In genomic region chr4:38866973-38867477, GRCh38 we compare ENCODE assay signal across 8 cellular contexts. TPM values are rescaled to one million over a fixed set of nuclear protein-coding genes. Genes with fewer than 3 reads are reported as not detected.
DNase-seq lines count a peak whose midpoint lies in the region; ATAC-seq, FAIRE-seq and TF ChIP-seq lines count a peak whose summit lies in the region.

No MANE protein-coding gene starts in this region.

- no peak overlapping the region for H4K5ac ChIP-seq in H1 (ENCODE audit: insufficient read length, low read depth, low read length)

- CTCF ChIA-PET in H1 (lab: Charles Lee; ENCODE audit: partially characterized antibody) = interaction anchor here (1.6 kb wide), 1 partner anchor 34 kb away, joined by 3 read pairs; no protein-coding TSS in a partner anchor

- TF ChIP-seq POLR2A in H1 (IDR thresholded peaks at IDR 0.05; ENCODE audit: control extremely low read depth in 1 of 2, low read depth in 2 of 2, low read length in 2 of 2) = peak in 1 of 2 experiments; percentile 33; a peak in 1 of 3 replicates

- no peak overlapping the region for H3K23ac ChIP-seq in H1 (ENCODE audit: insufficient read length)

- H3K27ac ChIP-seq in KMS-11 (no peak overlapping the region), H1 (ENCODE audit: low read depth, low read length) (no peak overlapping the region), pancreas (peak overlapping the region; percentile 58 to 95 (median 82))

- H3K79me2 ChIP-seq in KMS-11 (ENCODE audit: insufficient read depth, low read depth) (no peaks in the 10 kb centered on the region), H1 (ENCODE audit: control insufficient read depth in 1 of 2, insufficient read depth in 2 of 2, low read length in 2 of 2) (no peaks in the 10 kb centered on the region)

- H3K4me1 ChIP-seq in KMS-11 (ENCODE audit: low read depth, poor library complexity, severe bottlenecking) (no peaks in the 10 kb centered on the region), H1 (replicated peaks in 1 of 4; ENCODE audit: control insufficient read depth in 3 of 4, insufficient read depth in 4 of 4, low read length in 3 of 4) (peaks cover 3 to 11% (median 6%) of the 10 kb centered on the region in 4 experiments; a peak in 6 of 7 replicates), pancreas (peaks cover 5 to 23% (median 9%) of the 10 kb centered on the region in 3 donors)

- peak overlapping the region; percentile 9; the same call in 1 of the 2 replicates for H3K18ac ChIP-seq in H1 (ENCODE audit: extremely low read depth, low read length)

- WGBS in H1 (ENCODE audit: extremely low coverage in 1 of 2, insufficient coverage in 1 of 2, insufficient read length in 1 of 2, insufficient replicate concordance in 2 of 2, low coverage in 1 of 2, low lambda C conversion rate in 2 of 2, missing lambda C conversion rate in 1 of 2), 2 experiments = 61% methylated on average over 11 of the region's 11 CpGs; no CpG with 5 or more reads in 1 of the 2 experiments
- WGBS in pancreas, 2 donors = 39% methylated on average over 11 of the region's 11 CpGs

- H3K9me3 ChIP-seq in H1 (ENCODE audit: insufficient read depth in 2 of 2, low read depth in 1 of 2, low read length in 1 of 2) (no peaks in the 10 kb centered on the region), pancreas (no peaks in the 10 kb centered on the region)

- peak overlapping the region; percentile 70 for H2AFZ ChIP-seq in KMS-11 (ENCODE audit: low read depth)
- H2AFZ ChIP-seq in H1 (ENCODE audit: low read length) = peak overlapping the region; percentile 95

- H3K56ac ChIP-seq in H1 (replicated peaks; ENCODE audit: insufficient read length, low read depth, low read length) = no peak overlapping the region

- H3K4ac ChIP-seq in H1 (replicated peaks; ENCODE audit: insufficient read length, low read depth, low read length) = no peak overlapping the region

- no peak overlapping the region for H2BK120ac ChIP-seq in H1 (replicated peaks; ENCODE audit: low read depth, low read length)

- peak overlapping the region; percentile 62 for H2BK12ac ChIP-seq in H1 (ENCODE audit: low read depth, low read length)

- TF ChIP-seq EP300 in H1 (IDR thresholded peaks at IDR 0.05; ENCODE audit: borderline replicate concordance in 1 of 2, low read depth in 2 of 2, low read length in 2 of 2) = no peak

- no peak overlapping the region for H3K14ac ChIP-seq in H1 (ENCODE audit: insufficient read length)

- H3K4me3 ChIP-seq in KMS-11 (IDR thresholded peaks at IDR 0.05; ENCODE audit: insufficient read depth, low read depth, low read length) (no peak overlapping the region), H1 (ENCODE audit: extremely low read depth in 1 of 4, insufficient read depth in 2 of 4, low read depth in 3 of 4, low read length in 4 of 4) (peak overlapping the region; percentile 34 to 68 (median 62)), pancreas (peak overlapping the region; percentile 23 to 83 (median 76))

- DNase-seq in H1 (ENCODE audit: low read depth in 1 of 2, low spot score in 2 of 2) (no peak), pancreas (no peak), urothelium cell line (ENCODE audit: low spot score) (no peak)
- no peak for DNase-seq in stimulated activated naive CD4-positive, alpha-beta T cell treated with Interleukin-2 at 50 U/mL for 16 hours (lab: John Stamatoyannopoulos, UW)

- no peak overlapping the region for H3K9ac ChIP-seq in KMS-11
- peak overlapping the region in 3 of 4 experiments; percentile 29 to 44 (median 38); a peak in 6 of 7 replicates for H3K9ac ChIP-seq in H1 (replicated peaks in 1 of 4; ENCODE audit: extremely low read depth in 1 of 4, low read depth in 3 of 4, low read length in 3 of 4)

- H3K27me3 ChIP-seq in KMS-11 (ENCODE audit: insufficient read depth, low read depth) (no peaks in the 10 kb centered on the region), H1 (replicated peaks in 1 of 4; ENCODE audit: control insufficient read depth in 3 of 4, extremely low read depth in 1 of 4, insufficient read depth in 3 of 4, low read length in 3 of 4) (peaks cover 0 to 4% (median 0%) of the 10 kb centered on the region in 4 experiments; a peak in 2 of 7 replicates), pancreas (no peaks in the 10 kb centered on the region)

- H4K20me1 ChIP-seq in KMS-11 (ENCODE audit: insufficient read depth) = no peaks in the 10 kb centered on the region
- H4K20me1 ChIP-seq in H1 (replicated peaks in 1 of 2; ENCODE audit: control insufficient read depth in 1 of 2, insufficient read depth in 2 of 2, low read length in 2 of 2) = peaks cover 0 to 3% of the 10 kb centered on the region in 2 experiments

- H2BK15ac ChIP-seq in H1 (ENCODE audit: low read length) = 0 out of 2 replicates have a peak overlapping the region, but pooled peaks have one; percentile 40

- no peak overlapping the region for H4K91ac ChIP-seq in H1 (replicated peaks; ENCODE audit: insufficient read length, low read length)

- no peak for TF ChIP-seq CTCF in KMS-11 (conservative IDR thresholded peaks at IDR 0.05; ENCODE audit: low read depth, low read length)
- no peak for TF ChIP-seq CTCF in H1 (IDR thresholded peaks at IDR 0.05; ENCODE audit: control extremely low read depth in 1 of 3, insufficient read depth in 1 of 3, low read depth in 1 of 3, low read length in 3 of 3)
- no peak for TF ChIP-seq CTCF in pancreas (IDR thresholded peaks at IDR 0.05)

- peak; percentile 29 for ATAC-seq in GM18498 (IDR thresholded peaks at IDR 0.05; ENCODE audit: unreplicated experiment)
- no peak for ATAC-seq in pancreas
- no peak for ATAC-seq in GM18519 (IDR thresholded peaks at IDR 0.05; ENCODE audit: low FRiP score, unreplicated experiment)
- no peak for ATAC-seq in GM18873 (IDR thresholded peaks at IDR 0.05; ENCODE audit: low FRiP score, unreplicated experiment)

- intact Hi-C loops in pancreas (cut with DNase I) = loop anchor here in 1 of 3 donors (10.0 kb wide), 1 partner anchor 102 kb away; no protein-coding TSS in a partner anchor

- H3K23me2 ChIP-seq in H1 (ENCODE audit: low read depth, low read length) = peaks cover 11% of the 10 kb centered on the region; the same call in 1 of the 2 replicates

- peak overlapping the region; percentile 37; the same call in 1 of the 2 replicates for H3K4me2 ChIP-seq in KMS-11
- H3K4me2 ChIP-seq in H1 (ENCODE audit: insufficient read depth in 1 of 2, low read depth in 2 of 2, low read length in 2 of 2) = peak overlapping the region; percentile 72 to 90

- H3K36me3 ChIP-seq in KMS-11 (ENCODE audit: insufficient read depth) (no peaks in the 10 kb centered on the region), H1 (ENCODE audit: control insufficient read depth in 2 of 4, insufficient read depth in 4 of 4, low read length in 3 of 4) (peaks cover 0 to 2% (median 0%) of the 10 kb centered on the region in 4 experiments; a peak in 1 of 8 replicates), pancreas (no peaks in the 10 kb centered on the region)

- H2BK20ac ChIP-seq in H1 (ENCODE audit: low read length) = no peak overlapping the region

- no peak overlapping the region for H2AK5ac ChIP-seq in H1 (ENCODE audit: low read depth, low read length)

- H4K8ac ChIP-seq in H1 (ENCODE audit: extremely low read depth, insufficient read depth, low read length) = no peak overlapping the region

- TF ChIP-seq RAD21 in H1 (IDR thresholded peaks at IDR 0.05 in 1 of 2, conservative IDR thresholded peaks at IDR 0.05 in 1 of 2; ENCODE audit: low read depth in 2 of 2, low read length in 2 of 2) = no peak

- FAIRE-seq in H1 (lab: Jason Lieb, UNC) (peak; percentile 32), pancreas (lab: Jason Lieb, UNC) (no peak), urothelium cell line (lab: Jason Lieb, UNC) (no peak)

- H3K79me1 ChIP-seq in H1 (ENCODE audit: low read depth, low read length) = peaks cover 2% of the 10 kb centered on the region; the same call in 1 of the 2 replicates

- POLR2A ChIA-PET in H1 (lab: Charles Lee; ENCODE audit: partially characterized antibody) = no interaction called here

- no peak overlapping the region for H2BK5ac ChIP-seq in H1 (ENCODE audit: low read depth, low read length)

TF ChIP-seq in H1, 55 proteins besides CTCF, POLR2A, EP300 and RAD21:
- TF ChIP-seq E2F6 (IDR thresholded peaks at IDR 0.05) (no peak), ASH2L (IDR thresholded peaks at IDR 0.05; ENCODE audit: low read length) (peak; percentile 22), KDM1A (IDR thresholded peaks at IDR 0.05; ENCODE audit: borderline replicate concordance, low read length) (no peak), HDAC2 (IDR thresholded peaks at IDR 0.05; ENCODE audit: borderline replicate concordance in 1 of 2, low read depth in 2 of 2, low read length in 2 of 2) (no peak)

RNA-seq across cellular contexts. Expression of gene FAM114A1, which starts 0.6 kb away (rescaled TPM):
- total RNA-seq in H1 (2021; fragmentation: NEBNext Ultra II Directional; extraction: Animal tissue kit (Norgen Biotek cat#: 25700)) = 11.5 and 12.0 TPM in 2 replicates
- polyA plus RNA-seq in H1 (2011; rRNA removed) = 9.5 and 10.6 TPM in 2 replicates
- 11.9 TPM for polyA plus RNA-seq in H1 (2011; cell fraction: cytosol; rRNA removed)
- polyA plus RNA-seq in H1 (2011; cell fraction: nucleus; rRNA removed) = 7.9 TPM
- polyA plus RNA-seq in H1 (2012, experiment 1 of 2) = 8.5 to 12.9 TPM (median 9.0 TPM) in 4 replicates
- polyA plus RNA-seq in H1 (2012, experiment 2 of 2) = 1.3 TPM
- 10.7 TPM for polyA plus RNA-seq in H1 (2013, experiment 1 of 2)
- 10.4 TPM for polyA plus RNA-seq in H1 (2013, experiment 2 of 2)
- polyA minus RNA-seq in H1 (2011; rRNA and poly(A)+ RNA removed) = 13.3 and 13.9 TPM in 2 replicates
- polyA minus RNA-seq in H1 (2011; cell fraction: cytosol; rRNA and poly(A)+ RNA removed) = 6.3 TPM
- 13.0 TPM for polyA minus RNA-seq in H1 (2011; cell fraction: nucleus; rRNA and poly(A)+ RNA removed)
- total RNA-seq in pancreas = 10 to 100 TPM; 18.0 to 42.8 (median 21.9) TPM
- polyA plus RNA-seq in pancreas = 1 to 10 TPM; 8.0 to 8.2 TPM

RNA-seq across cellular contexts. Expression of gene TLR6, which starts 10.4 kb away (rescaled TPM):
- total RNA-seq in H1 (2021; fragmentation: NEBNext Ultra II Directional; extraction: Animal tissue kit (Norgen Biotek cat#: 25700)) = 0.08 and 0.09 TPM in 2 replicates
- 0.02 TPM in 1 of 2 replicates, not detected in the other for polyA plus RNA-seq in H1 (2011; rRNA removed)
- polyA plus RNA-seq in H1 (2011; cell fraction: cytosol; rRNA removed) = 0.03 TPM
- polyA plus RNA-seq in H1 (2011; cell fraction: nucleus; rRNA removed) = 0.03 TPM
- polyA plus RNA-seq in H1 (2012, experiment 1 of 2) = 0.04 to 0.05 TPM (median 0.04 TPM) in 3 of 4 replicates, not detected in the other
- not detected for polyA plus RNA-seq in H1 (2012, experiment 2 of 2)
- 0.22 TPM for polyA plus RNA-seq in H1 (2013, experiment 1 of 2)
- 0.11 TPM for polyA plus RNA-seq in H1 (2013, experiment 2 of 2)
- polyA minus RNA-seq in H1 (2011; rRNA and poly(A)+ RNA removed) = 0.02 and 0.16 TPM in 2 replicates
- polyA minus RNA-seq in H1 (2011; cell fraction: cytosol; rRNA and poly(A)+ RNA removed) = not detected
- not detected for polyA minus RNA-seq in H1 (2011; cell fraction: nucleus; rRNA and poly(A)+ RNA removed)
- total RNA-seq in pancreas = 1 to 10 TPM in 2 of 6 donors, under 1 TPM in 4; 0.19 to 3.9 (median 0.81) TPM
- under 1 TPM; 0.07 to 0.11 TPM for polyA plus RNA-seq in pancreas

Comparison
In these comparisons a context has a peak if more than half of its experiments do, and no peak if none do; other contexts are left out.
1. H3K27ac ChIP-seq: peak in pancreas (4 of 4); none in KMS-11 (single experiment) and H1 (single experiment).